In the genomic region with DNA sequence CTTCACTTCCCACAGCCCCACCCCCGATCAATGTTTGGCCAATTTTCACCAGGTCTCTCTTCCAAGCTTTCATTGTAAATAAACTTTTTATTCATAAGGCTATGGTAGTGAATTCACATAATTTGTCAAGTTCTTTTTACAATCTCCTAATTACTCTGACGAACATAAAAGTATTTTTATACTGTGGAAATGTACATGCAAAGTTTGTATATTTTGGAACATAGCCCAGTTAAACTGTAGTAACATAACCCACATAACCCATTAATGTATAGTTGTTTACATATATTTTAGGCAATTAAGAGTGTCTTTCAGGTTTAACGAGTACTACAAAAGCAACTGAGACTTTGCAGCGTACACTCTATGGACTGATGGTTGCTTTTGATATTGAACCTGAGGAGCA, we compare ENCODE assay signal across 26 cellular contexts.
DNase-seq lines count a peak whose midpoint lies in the region; ATAC-seq and TF ChIP-seq lines count a peak whose summit lies in the region.
"Had no signal": no experiment of that assay in that cellular context is flagged by ENCODE, and none has a peak within 500 bp of the region (broad histone marks: within the 10 kb centered on the region; RNA-seq: fewer than 3 reads in every experiment).

No MANE protein-coding gene starts in this region.

- H3K27me3 Mint-ChIP-seq in T-helper 17 cell: no peaks in the 10 kb centered on the region
- H3K27me3 Mint-ChIP-seq: naive thymus-derived CD8-positive, alpha-beta T cell had no signal

- H3K9me3 ChIP-seq in T-helper 17 cell (ENCODE audit: control insufficient read depth, low read length, poor library complexity, severe bottlenecking) (no peaks in the 10 kb centered on the region), left ventricle myocardium inferior (replicated peaks) (no peaks in the 10 kb centered on the region)
- H3K9me3 ChIP-seq: adrenal gland; BLaER1 treated with 17β-estradiol and CSF1 and Interleukin-3, amounts not matched to agents 10 nM and 100 nM; body of pancreas; left lung had no signal

- H3K36me3 Mint-ChIP-seq in T-helper 17 cell (ENCODE audit: low read depth): no peaks in the 10 kb centered on the region
- H3K36me3 Mint-ChIP-seq: naive thymus-derived CD8-positive, alpha-beta T cell had no signal

- no peak overlapping the region for H3K4me3 Mint-ChIP-seq in T-helper 17 cell
- H3K4me3 Mint-ChIP-seq: activated naive CD4-positive, alpha-beta T cell treated with anti-CD3 and anti-CD28 coated beads for 36 hours; activated T-cell treated with anti-CD3 and anti-CD28 coated beads, Interleukin-2, amount 50 U/mL, for 72 hours; naive thymus-derived CD8-positive, alpha-beta T cell had no signal

- no peaks in the 10 kb centered on the region for H3K27me3 ChIP-seq in left ventricle myocardium inferior (ENCODE audit: low read depth)
- H3K27me3 ChIP-seq: adrenal gland; BLaER1 treated with 17β-estradiol and CSF1 and Interleukin-3, amounts not matched to agents 10 nM and 100 nM; body of pancreas; left lung had no signal

- no peaks in the 10 kb centered on the region for H3K4me1 ChIP-seq in left ventricle myocardium inferior
- H3K4me1 ChIP-seq: adrenal gland; BLaER1 treated with 17β-estradiol and CSF1 and Interleukin-3, amounts not matched to agents 10 nM and 100 nM; body of pancreas; left lung had no signal

- H3K27ac ChIP-seq in left ventricle myocardium inferior (replicated peaks): no peak overlapping the region
- H3K27ac ChIP-seq: adrenal gland; BLaER1 treated with 17β-estradiol and CSF1 and Interleukin-3, amounts not matched to agents 10 nM and 100 nM; body of pancreas; GM23248; left lung had no signal

- no peak for TF ChIP-seq CTCF in left ventricle myocardium inferior (IDR thresholded peaks at IDR 0.05; ENCODE audit: borderline replicate concordance)
- TF ChIP-seq CTCF in lower leg skin (IDR thresholded peaks at IDR 0.05): no peak

- intact Hi-C loops in left ventricle myocardium inferior (cut with micrococcal nuclease): no loop called here
- intact Hi-C loops in lower leg skin (cut with DNase I; ENCODE audit: low total_unique reads): no loop called here

- H3K27ac Mint-ChIP-seq in T-helper 17 cell: peak overlapping the region; percentile 24
- H3K27ac Mint-ChIP-seq: activated naive CD4-positive, alpha-beta T cell treated with anti-CD3 and anti-CD28 coated beads for 36 hours; activated T-cell treated with anti-CD3 and anti-CD28 coated beads, Interleukin-2, amount 50 U/mL, for 72 hours; naive thymus-derived CD8-positive, alpha-beta T cell had no signal

- WGBS in lower leg skin, 2 donors: 45 to 46% methylated on average over 4 of the region's 4 CpGs

- DNase-seq in DMS153 (lab: John Stamatoyannopoulos, UW): peak; percentile 89
- DNase-seq in NCI-H1105 (lab: John Stamatoyannopoulos, UW): peak; percentile 83
- DNase-seq in NCI-H2227 treated with DMSO at 0.1 percent for 48 hours (lab: John Stamatoyannopoulos, UW): peak; percentile 22
- DNase-seq in T-helper 17 cell: no peak
- DNase-seq in left ventricle myocardium inferior: no peak
- no peak for DNase-seq in H4 (ENCODE audit: low spot score)
- DNase-seq in lower leg skin (ENCODE audit: low spot score in 2 of 2): no peak
- DNase-seq in NCI-H1930 (lab: John Stamatoyannopoulos, UW): no peak
- DNase-seq: activated CD4-positive, alpha-beta T cell treated with anti-CD3 and anti-CD28 coated beads, Interleukin-2, amount 50 U/mL, for 4 hours; activated CD4-positive, CD25-positive, alpha-beta regulatory T cell; activated naive CD4-positive, alpha-beta T cell treated with anti-CD3 and anti-CD28 coated beads for 36 hours; activated T-cell treated with anti-CD3 and anti-CD28 coated beads, Interleukin-2, amount 50 U/mL, for 72 hours; adrenal gland; body of pancreas; GM23248; Karpas-422; midbrain; naive thymus-derived CD8-positive, alpha-beta T cell; NK-92 treated with Interleukin-12 subunit alpha and Interleukin-12 subunit beta, amount 100 ng/mL, for 24 hours; occipital lobe; Right ventricle myocardium superior; stimulated activated CD4-positive, alpha-beta T cell treated with anti-CD3 and anti-CD28 coated beads, Interleukin-15, amount 100 ng/mL, for 24 hours; stimulated activated naive CD4-positive, alpha-beta T cell treated with Interleukin-2 at 50 U/mL for 16 hours had no signal

- no peaks in the 10 kb centered on the region for H3K36me3 ChIP-seq in left ventricle myocardium inferior
- H3K36me3 ChIP-seq: adrenal gland; BLaER1 treated with 17β-estradiol and CSF1 and Interleukin-3, amounts not matched to agents 10 nM and 100 nM; left lung had no signal

- ATAC-seq in T-helper 17 cell: no peak
- ATAC-seq: activated T-cell treated with anti-CD3 and anti-CD28 coated beads, Interleukin-2, amount 50 U/mL, for 72 hours; body of pancreas; HepG2; left lung; naive thymus-derived CD8-positive, alpha-beta T cell had no signal

- H3K4me3 ChIP-seq in left ventricle myocardium inferior (no peak overlapping the region), lower leg skin (ENCODE audit: low read depth, poor library complexity, severe bottlenecking) (no peak overlapping the region)
- H3K4me3 ChIP-seq: adrenal gland; BLaER1 treated with 17β-estradiol and CSF1 and Interleukin-3, amounts not matched to agents 10 nM and 100 nM; body of pancreas; GM23248; left lung had no signal

- TF ChIP-seq POLR2A in lower leg skin (IDR thresholded peaks at IDR 0.05): no peak

- H3K4me1 Mint-ChIP-seq in T-helper 17 cell: no peaks in the 10 kb centered on the region
- H3K4me1 Mint-ChIP-seq: naive thymus-derived CD8-positive, alpha-beta T cell had no signal

Comparison
In these comparisons a context has a peak if more than half of its experiments do, and no peak if none do; other contexts are left out.
1. DNase-seq: peak in DMS153 (single experiment), NCI-H1105 (single experiment) and NCI-H2227 treated with DMSO at 0.1 percent for 48 hours (single experiment); none in T-helper 17 cell (0 of 3), left ventricle myocardium inferior (single experiment), H4 (single experiment), lower leg skin (0 of 2) and NCI-H1930 (0 of 2).